21 cellular contexts compared by ENCODE assay signal in the genomic region with DNA sequence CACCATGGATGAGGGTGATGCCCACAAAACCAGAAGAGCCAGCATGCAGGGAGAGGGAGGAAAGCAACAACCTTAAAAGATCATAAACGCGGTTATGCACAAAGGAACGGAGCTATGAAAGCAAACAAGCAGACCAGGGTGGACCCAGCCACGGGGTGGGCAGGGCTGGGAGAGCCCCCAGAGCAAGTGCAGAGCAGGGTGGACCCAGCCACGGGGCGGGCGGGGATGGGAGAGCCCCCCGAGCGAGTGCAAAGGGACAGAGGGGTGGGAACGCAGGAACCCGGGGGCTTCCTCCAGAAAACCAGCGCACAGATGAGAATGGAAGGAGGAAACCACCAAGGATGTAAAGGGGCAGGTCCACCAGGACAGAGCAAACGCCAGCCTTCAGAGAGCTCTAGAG.
"Had no signal": no experiment of that assay in that cellular context is flagged by ENCODE, and none has a peak within 500 bp of the region (broad histone marks: within the 10 kb centered on the region; RNA-seq: fewer than 3 reads in every experiment).

No MANE protein-coding gene starts in this region.

- H3K9me3 ChIP-seq: left lung, psoas muscle, sigmoid colon, testis, tibial nerve, upper lobe of left lung had no signal

- H3K4me1 Mint-ChIP-seq: naive thymus-derived CD4-positive, alpha-beta T cell; nephron; neural progenitor cell; stimulated activated memory B cell treated with anti-CD40 and anti-IgM and Interleukin-4, amounts not matched to agents 10 μg/mL and 1 μg/mL and 100 μg/mL, for 72 hours had no signal

- H3K4me1 ChIP-seq: left lung, psoas muscle, sigmoid colon, tibial nerve, upper lobe of left lung had no signal

- ATAC-seq: effector memory CD8-positive, alpha-beta T cell; left lung; naive thymus-derived CD4-positive, alpha-beta T cell; stimulated activated memory B cell treated with anti-CD40 and anti-IgM and Interleukin-4, amounts not matched to agents 10 μg/mL and 1 μg/mL and 100 μg/mL, for 72 hours; stimulated activated naive CD8-positive, alpha-beta T cell treated with anti-CD3 and anti-CD28 coated beads, Interleukin-15, Interleukin-2, amounts not matched to agents 100 U/mL and 50 U/mL, for 24 hours had no signal

- H3K27ac ChIP-seq: coronary artery, left lung, neural progenitor cell, psoas muscle, sigmoid colon, testis, tibial nerve, upper lobe of left lung had no signal

- H3K4me3 ChIP-seq: coronary artery, left lung, neural progenitor cell, psoas muscle, sigmoid colon, testis, tibial nerve, upper lobe of left lung had no signal

- H3K27me3 Mint-ChIP-seq: effector memory CD8-positive, alpha-beta T cell; naive thymus-derived CD4-positive, alpha-beta T cell; stimulated activated memory B cell treated with anti-CD40 and anti-IgM and Interleukin-4, amounts not matched to agents 10 μg/mL and 1 μg/mL and 100 μg/mL, for 72 hours had no signal

- DNase-seq: effector memory CD8-positive, alpha-beta T cell; left cardiac atrium; mesenchymal stem cell; naive thymus-derived CD4-positive, alpha-beta T cell; nucleus accumbens; psoas muscle; right cardiac atrium; stimulated activated CD4-positive, alpha-beta T cell treated with anti-CD3 and anti-CD28 coated beads, Interleukin-2, amount 100 ng/mL, for 24 hours; stimulated activated CD4-positive, alpha-beta T cell treated with anti-CD3 and anti-CD28 coated beads, Interleukin-4, amount 100 ng/mL, for 24 hours; stimulated activated naive CD8-positive, alpha-beta T cell treated with anti-CD3 and anti-CD28 coated beads, Interleukin-15, Interleukin-2, amounts not matched to agents 100 U/mL and 50 U/mL, for 24 hours; substantia nigra; testis had no signal

- H3K36me3 ChIP-seq: neural progenitor cell had no signal

- H3K4me3 Mint-ChIP-seq: effector memory CD8-positive, alpha-beta T cell; mesothelial cell of epicardium; naive thymus-derived CD4-positive, alpha-beta T cell; nephron; neural progenitor cell; stimulated activated memory B cell treated with anti-CD40 and anti-IgM and Interleukin-4, amounts not matched to agents 10 μg/mL and 1 μg/mL and 100 μg/mL, for 72 hours had no signal

- H3K27ac Mint-ChIP-seq: effector memory CD8-positive, alpha-beta T cell; mesothelial cell of epicardium; naive thymus-derived CD4-positive, alpha-beta T cell; neural progenitor cell; stimulated activated memory B cell treated with anti-CD40 and anti-IgM and Interleukin-4, amounts not matched to agents 10 μg/mL and 1 μg/mL and 100 μg/mL, for 72 hours had no signal

- H3K27me3 ChIP-seq: left lung, sigmoid colon, testis, tibial nerve, upper lobe of left lung had no signal

- H3K9me3 Mint-ChIP-seq: effector memory CD8-positive, alpha-beta T cell; mesothelial cell of epicardium; naive thymus-derived CD4-positive, alpha-beta T cell; nephron; neural progenitor cell; stimulated activated memory B cell treated with anti-CD40 and anti-IgM and Interleukin-4, amounts not matched to agents 10 μg/mL and 1 μg/mL and 100 μg/mL, for 72 hours had no signal
